In the genomic region with DNA sequence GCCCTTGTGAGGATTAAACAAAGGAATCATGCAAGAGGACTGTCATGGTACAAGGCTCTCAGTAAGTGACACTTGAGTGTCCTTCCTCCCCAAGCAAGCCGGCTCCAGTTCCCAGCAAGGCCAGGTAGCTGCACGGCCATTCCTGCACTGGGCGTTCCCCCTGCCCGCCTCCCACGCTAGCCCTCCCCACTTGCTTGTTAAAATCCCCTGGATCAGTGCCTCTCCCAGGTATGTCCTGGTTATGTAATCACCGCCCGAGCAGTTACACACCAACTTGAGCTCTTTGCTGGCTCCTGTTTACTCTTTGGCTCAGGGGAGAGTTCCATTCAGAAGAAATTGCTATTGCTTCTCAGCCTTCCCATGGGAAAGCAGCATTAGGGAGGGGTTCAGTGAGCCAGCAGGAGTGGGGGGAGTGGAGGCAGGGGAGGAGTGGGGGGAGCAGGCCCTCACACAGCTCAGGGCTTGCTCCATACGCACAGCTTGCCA, we compare ENCODE assay signal across 18 cellular contexts. TPM values are rescaled to one million over a fixed set of nuclear protein-coding genes. Genes with fewer than 3 reads are reported as not detected.
DNase-seq lines count a peak whose midpoint lies in the region; ATAC-seq and TF ChIP-seq lines count a peak whose summit lies in the region.
"Had no signal": no experiment of that assay in that cellular context is flagged by ENCODE, and none has a peak within 500 bp of the region (broad histone marks: within the 10 kb centered on the region; RNA-seq: fewer than 3 reads in every experiment).

No MANE protein-coding gene starts in this region.

- no peak overlapping the region for H3K27ac ChIP-seq in liver (ENCODE audit: low read depth in 1 of 2, low read length in 2 of 2)
- H3K27ac ChIP-seq in transverse colon: peak overlapping the region; percentile 54 to 77 (median 69)
- H3K27ac ChIP-seq: brain microvascular endothelial cell, gastroesophageal sphincter had no signal

- peak; percentile 17 for DNase-seq in NCI-H1436 (lab: John Stamatoyannopoulos, UW)
- no peak for DNase-seq in NCI-H1436 treated with DMSO at 0.1 percent for 48 hours (lab: John Stamatoyannopoulos, UW)
- DNase-seq in T47D (ENCODE audit: low read depth in 1 of 2, low spot score in 1 of 2): peak; percentile 87 to 93
- peak; percentile 85 for DNase-seq in transverse colon
- no peak for DNase-seq in SKM-1 (lab: John Stamatoyannopoulos, UW; ENCODE audit: unreplicated experiment)
- DNase-seq: ACHN; activated naive CD4-positive, alpha-beta T cell; brain microvascular endothelial cell; effector memory CD4-positive, alpha-beta T cell; natural killer cell; NCI-H2029; right cardiac atrium; SK-N-SH; stimulated activated naive CD8-positive, alpha-beta T cell treated with anti-CD3 and anti-CD28 coated beads, Interleukin-15, Interleukin-2, amounts not matched to agents 100 U/mL and 50 U/mL, for 24 hours had no signal

- in situ Hi-C loops in T47D (cut with HindIII; ENCODE audit: low pct_unique_long_range_greater_than_20kb, low sequenced_read_pairs): no loop called here
- in situ Hi-C loops in transverse colon (cut with MboI; ENCODE audit: low pct_ligation_motif_present in 1 of 4, low pct_unique_long_range_greater_than_20kb in 1 of 4, low sequenced_read_pairs in 3 of 4): no loop called here

- ATAC-seq in HG03139 (IDR thresholded peaks at IDR 0.05; ENCODE audit: unreplicated experiment) (no peak), GM18907 (IDR thresholded peaks at IDR 0.05; ENCODE audit: unreplicated experiment) (no peak)
- ATAC-seq: gastroesophageal sphincter; natural killer cell; stimulated activated naive CD8-positive, alpha-beta T cell treated with anti-CD3 and anti-CD28 coated beads, Interleukin-15, Interleukin-2, amounts not matched to agents 100 U/mL and 50 U/mL, for 24 hours had no signal

- peaks cover 0 to 17% (median 8%) of the 10 kb centered on the region in 4 donors for H3K4me1 ChIP-seq in liver (ENCODE audit: control insufficient read depth in 4 of 4, insufficient read depth in 4 of 4, low read length in 3 of 4)
- H3K4me1 ChIP-seq in transverse colon: peaks cover 10 to 32% (median 16%) of the 10 kb centered on the region in 4 donors
- H3K4me1 ChIP-seq: gastroesophageal sphincter had no signal

- peak; percentile 66 for TF ChIP-seq EP300 in transverse colon (IDR thresholded peaks at IDR 0.05; ENCODE audit: low read depth)

- peak in 1 of 2 donors; percentile 37 for TF ChIP-seq RAD21 in liver (IDR thresholded peaks at IDR 0.05)

- no peaks in the 10 kb centered on the region for H3K36me3 ChIP-seq in liver (ENCODE audit: control insufficient read depth in 4 of 4, insufficient read depth in 3 of 4, low read depth in 1 of 4, low read length in 3 of 4)
- no peaks in the 10 kb centered on the region for H3K36me3 ChIP-seq in transverse colon
- H3K36me3 ChIP-seq: brain microvascular endothelial cell, gastroesophageal sphincter had no signal

- intact Hi-C loops in transverse colon (cut with DNase I; ENCODE audit: low total_unique reads): no loop called here

- no peaks in the 10 kb centered on the region for H3K9me3 ChIP-seq in liver (ENCODE audit: control insufficient read depth in 4 of 4, low read length in 3 of 4)
- no peaks in the 10 kb centered on the region for H3K9me3 ChIP-seq in transverse colon
- H3K9me3 ChIP-seq: gastroesophageal sphincter, SK-N-SH had no signal

- peak; percentile 19 for TF ChIP-seq POLR2A in transverse colon (IDR thresholded peaks at IDR 0.05)

- H3K9ac ChIP-seq in liver (ENCODE audit: low read depth in 1 of 2, low read length in 2 of 2): no peak overlapping the region
- H3K9ac ChIP-seq: SK-N-SH had no signal

- 30% methylated on average over 8 of the region's 8 CpGs for WGBS in liver
- WGBS in transverse colon (ENCODE audit: low coverage in 1 of 2), 2 donors: 42% methylated on average over 8 of the region's 8 CpGs; no CpG with 5 or more reads in 1 of the 2 donors

- H3K4me3 ChIP-seq in liver (ENCODE audit: low read depth in 1 of 3, low read length in 3 of 3) (no peak overlapping the region), transverse colon (no peak overlapping the region)
- H3K4me3 ChIP-seq: gastroesophageal sphincter had no signal

- TF ChIP-seq CTCF in liver (IDR thresholded peaks at IDR 0.05; ENCODE audit: low read depth, low read length, missing input control): no peak
- no peak for TF ChIP-seq CTCF in transverse colon (IDR thresholded peaks at IDR 0.05)

- H3K27me3 ChIP-seq in liver (ENCODE audit: control insufficient read depth in 4 of 4, insufficient read depth in 4 of 4, low read length in 3 of 4) (no peaks in the 10 kb centered on the region), transverse colon (no peaks in the 10 kb centered on the region)

TF ChIP-seq in liver, 16 proteins besides CTCF, POLR2A, EP300 and RAD21:
- TF ChIP-seq HNF4A (conservative IDR thresholded peaks at IDR 0.05): peak; percentile 17 to 33
- TF ChIP-seq YY1 (IDR thresholded peaks at IDR 0.05): no peak
- TF ChIP-seq, protein P1, sequence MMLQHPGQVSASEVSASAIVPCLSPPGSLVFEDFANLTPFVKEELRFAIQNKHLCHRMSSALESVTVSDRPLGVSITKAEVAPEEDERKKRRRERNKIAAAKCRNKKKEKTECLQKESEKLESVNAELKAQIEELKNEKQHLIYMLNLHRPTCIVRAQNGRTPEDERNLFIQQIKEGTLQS (IDR thresholded peaks at IDR 0.05): no peak
- no peak for TF ChIP-seq FOXA1 (IDR thresholded peaks at IDR 0.05)
- TF ChIP-seq GABPA (IDR thresholded peaks at IDR 0.05 in 1 of 2, conservative IDR thresholded peaks at IDR 0.05 in 1 of 2): no peak
- peak in 1 of 2 donors; percentile 48 for TF ChIP-seq RXRA (IDR thresholded peaks at IDR 0.05)
- TF ChIP-seq TAF1 (conservative IDR thresholded peaks at IDR 0.05): no peak
- TF ChIP-seq, protein P2, sequence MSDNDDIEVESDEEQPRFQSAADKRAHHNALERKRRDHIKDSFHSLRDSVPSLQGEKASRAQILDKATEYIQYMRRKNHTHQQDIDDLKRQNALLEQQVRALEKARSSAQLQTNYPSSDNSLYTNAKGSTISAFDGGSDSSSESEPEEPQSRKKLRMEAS (IDR thresholded peaks at IDR 0.05): no peak
- TF ChIP-seq, protein P3, sequence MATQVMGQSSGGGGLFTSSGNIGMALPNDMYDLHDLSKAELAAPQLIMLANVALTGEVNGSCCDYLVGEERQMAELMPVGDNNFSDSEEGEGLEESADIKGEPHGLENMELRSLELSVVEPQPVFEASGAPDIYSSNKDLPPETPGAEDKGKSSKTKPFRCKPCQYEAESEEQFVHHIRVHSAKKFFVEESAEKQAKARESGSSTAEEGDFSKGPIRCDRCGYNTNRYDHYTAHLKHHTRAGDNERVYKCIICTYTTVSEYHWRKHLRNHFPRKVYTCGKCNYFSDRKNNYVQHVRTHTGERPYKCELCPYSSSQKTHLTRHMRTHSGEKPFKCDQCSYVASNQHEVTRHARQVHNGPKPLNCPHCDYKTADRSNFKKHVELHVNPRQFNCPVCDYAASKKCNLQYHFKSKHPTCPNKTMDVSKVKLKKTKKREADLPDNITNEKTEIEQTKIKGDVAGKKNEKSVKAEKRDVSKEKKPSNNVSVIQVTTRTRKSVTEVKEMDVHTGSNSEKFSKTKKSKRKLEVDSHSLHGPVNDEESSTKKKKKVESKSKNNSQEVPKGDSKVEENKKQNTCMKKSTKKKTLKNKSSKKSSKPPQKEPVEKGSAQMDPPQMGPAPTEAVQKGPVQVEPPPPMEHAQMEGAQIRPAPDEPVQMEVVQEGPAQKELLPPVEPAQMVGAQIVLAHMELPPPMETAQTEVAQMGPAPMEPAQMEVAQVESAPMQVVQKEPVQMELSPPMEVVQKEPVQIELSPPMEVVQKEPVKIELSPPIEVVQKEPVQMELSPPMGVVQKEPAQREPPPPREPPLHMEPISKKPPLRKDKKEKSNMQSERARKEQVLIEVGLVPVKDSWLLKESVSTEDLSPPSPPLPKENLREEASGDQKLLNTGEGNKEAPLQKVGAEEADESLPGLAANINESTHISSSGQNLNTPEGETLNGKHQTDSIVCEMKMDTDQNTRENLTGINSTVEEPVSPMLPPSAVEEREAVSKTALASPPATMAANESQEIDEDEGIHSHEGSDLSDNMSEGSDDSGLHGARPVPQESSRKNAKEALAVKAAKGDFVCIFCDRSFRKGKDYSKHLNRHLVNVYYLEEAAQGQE (IDR thresholded peaks at IDR 0.05): no peak
- no peak for TF ChIP-seq HNF4G (IDR thresholded peaks at IDR 0.05)
- no peak for TF ChIP-seq FOXA2 (IDR thresholded peaks at IDR 0.05)
- no peak for TF ChIP-seq JUND (IDR thresholded peaks at IDR 0.05)
- peak in 1 of 2 donors; percentile 60 for TF ChIP-seq EGR1 (IDR thresholded peaks at IDR 0.05; ENCODE audit: low read depth in 2 of 2)
- TF ChIP-seq, protein P4, sequence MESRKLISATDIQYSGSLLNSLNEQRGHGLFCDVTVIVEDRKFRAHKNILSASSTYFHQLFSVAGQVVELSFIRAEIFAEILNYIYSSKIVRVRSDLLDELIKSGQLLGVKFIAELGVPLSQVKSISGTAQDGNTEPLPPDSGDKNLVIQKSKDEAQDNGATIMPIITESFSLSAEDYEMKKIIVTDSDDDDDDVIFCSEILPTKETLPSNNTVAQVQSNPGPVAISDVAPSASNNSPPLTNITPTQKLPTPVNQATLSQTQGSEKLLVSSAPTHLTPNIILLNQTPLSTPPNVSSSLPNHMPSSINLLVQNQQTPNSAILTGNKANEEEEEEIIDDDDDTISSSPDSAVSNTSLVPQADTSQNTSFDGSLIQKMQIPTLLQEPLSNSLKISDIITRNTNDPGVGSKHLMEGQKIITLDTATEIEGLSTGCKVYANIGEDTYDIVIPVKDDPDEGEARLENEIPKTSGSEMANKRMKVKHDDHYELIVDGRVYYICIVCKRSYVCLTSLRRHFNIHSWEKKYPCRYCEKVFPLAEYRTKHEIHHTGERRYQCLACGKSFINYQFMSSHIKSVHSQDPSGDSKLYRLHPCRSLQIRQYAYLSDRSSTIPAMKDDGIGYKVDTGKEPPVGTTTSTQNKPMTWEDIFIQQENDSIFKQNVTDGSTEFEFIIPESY (IDR thresholded peaks at IDR 0.05): no peak
- TF ChIP-seq SP1 (IDR thresholded peaks at IDR 0.05): peak; percentile 16
- TF ChIP-seq NR2F2 (IDR thresholded peaks at IDR 0.05): no peak

RNA-seq across cellular contexts. Expression of a gene that starts 19.4 kb away (rescaled TPM):
- total RNA-seq in liver (under 1 TPM in 1 of 2 donors, not detected in 1; 0.79 TPM), transverse colon (1 to 10 TPM in 1 of 4 donors, under 1 TPM in 1, not detected in 2; 0.55 to 1.1 TPM)
- under 1 TPM in 1 of 2 donors, not detected in 1; 0.90 TPM for polyA plus RNA-seq in liver
- total RNA-seq: gastroesophageal sphincter had no signal
- polyA plus RNA-seq: right cardiac atrium had no signal

Comparison
In these comparisons a context has a peak if more than half of its experiments do, and no peak if none do; other contexts are left out.
1. DNase-seq: peak in NCI-H1436 (single experiment), T47D (2 of 2) and transverse colon (single experiment); none in NCI-H1436 treated with DMSO at 0.1 percent for 48 hours (single experiment) and SKM-1 (single experiment).
2. H3K27ac ChIP-seq: peak in transverse colon (4 of 4); none in liver (0 of 2).